Comparison of ENCODE assay signal across 28 cellular contexts in genomic region chr1:89578940-89579684, GRCh38. TPM values are rescaled to one million over a fixed set of nuclear protein-coding genes. Genes with fewer than 3 reads are reported as not detected.
DNase-seq lines count a peak whose midpoint lies in the region; ATAC-seq, FAIRE-seq and TF ChIP-seq lines count a peak whose summit lies in the region.
"Had no signal": no experiment of that assay in that cellular context is flagged by ENCODE, and none has a peak within 500 bp of the region (broad histone marks: within the 10 kb centered on the region; RNA-seq: fewer than 3 reads in every experiment).

No MANE protein-coding gene starts in this region.

- H3K36me3 ChIP-seq in GM23338 (ENCODE audit: insufficient read depth), result 0 out of 2 replicates have a peak, but pooled peaks cover 14% of the 10 kb centered on the region
- H3K36me3 ChIP-seq in OCI-LY3 (replicated peaks; ENCODE audit: low read depth, low read length), result peaks cover 14% of the 10 kb centered on the region
- H3K36me3 ChIP-seq in K562 (ENCODE audit: control insufficient read depth, insufficient read depth, low read length), result peaks cover 83% of the 10 kb centered on the region
- no peaks in the 10 kb centered on the region for H3K36me3 ChIP-seq in pancreas
- H3K36me3 ChIP-seq: breast epithelium had no signal

- TF ChIP-seq CTCF in GM23338 (conservative IDR thresholded peaks at IDR 0.05; ENCODE audit: low read depth in 2 of 2), result no peak
- no peak for TF ChIP-seq CTCF in OCI-LY3 (IDR thresholded peaks at IDR 0.05; ENCODE audit: low read depth, low read length)
- no peak for TF ChIP-seq CTCF in K562 (IDR thresholded peaks at IDR 0.05 in 2 of 3, conservative IDR thresholded peaks at IDR 0.05 in 1 of 3; ENCODE audit: insufficient read depth in 2 of 3, low read depth in 1 of 3, low read length in 3 of 3)
- no peak for TF ChIP-seq CTCF in pancreas (IDR thresholded peaks at IDR 0.05)

- TF ChIP-seq EP300 in K562 (IDR thresholded peaks at IDR 0.05; ENCODE audit: low read length), result no peak

- peak overlapping the region; percentile 24; the same call in 1 of the 2 replicates for H3K27ac Mint-ChIP-seq in GM23338
- H3K27ac Mint-ChIP-seq: natural killer cell; T-helper 2 cell treated with Interferon-gamma antibody and Interleukin-4, amounts not matched to agents 5 μg/mL and 100 μg/mL, for 36 hours had no signal

- H4K20me1 ChIP-seq in GM23338 (replicated peaks; ENCODE audit: insufficient read depth) (peaks cover 13% of the 10 kb centered on the region), OCI-LY3 (ENCODE audit: insufficient read depth, low read length) (no peaks in the 10 kb centered on the region), K562 (replicated peaks; ENCODE audit: control insufficient read depth, insufficient read depth, low read length) (no peaks in the 10 kb centered on the region)

- H3K4me3 ChIP-seq in GM23338 (no peak overlapping the region), OCI-LY3 (ENCODE audit: low read length) (peak overlapping the region; percentile 36), K562 (no peak overlapping the region), pancreas (no peak overlapping the region)
- H3K4me3 ChIP-seq: adrenal gland, breast epithelium, gastroesophageal sphincter, hepatocyte, lower lobe of right lung, Peyer's patch, tibial nerve had no signal

- POLR2A ChIA-PET in K562 (lab: Yijun Ruan, JAX), result interaction anchor here (0.6 to 3.2 kb wide), 4 partner anchors 11 to 1107 kb away, joined by 3 to 12 read pairs (median 3); no protein-coding TSS in a partner anchor

- H3K9me1 ChIP-seq in K562 (ENCODE audit: control insufficient read depth, insufficient read depth, low read length), result no peaks in the 10 kb centered on the region

- H3K4me1 ChIP-seq in GM23338 (ENCODE audit: insufficient read depth) (no peaks in the 10 kb centered on the region), OCI-LY3 (ENCODE audit: low read length) (peaks cover 18% of the 10 kb centered on the region), K562 (replicated peaks in 1 of 2; ENCODE audit: control insufficient read depth in 2 of 2, insufficient read depth in 2 of 2, low read length in 2 of 2) (no peaks in the 10 kb centered on the region), pancreas (peaks cover 16 to 21% (median 17%) of the 10 kb centered on the region in 3 donors)
- H3K4me1 ChIP-seq: adrenal gland, breast epithelium, gastroesophageal sphincter, lower lobe of right lung, Peyer's patch had no signal

- no peaks in the 10 kb centered on the region for H3F3A ChIP-seq in GM23338 (replicated peaks; ENCODE audit: low read depth)

- H3K4me1 Mint-ChIP-seq in GM23338, result peaks cover 3% of the 10 kb centered on the region; the same call in 1 of the 3 replicates
- H3K4me1 Mint-ChIP-seq: natural killer cell had no signal

- BruUV-seq in K562 (replicated peaks; lab: Mats Ljungman, UMichigan), result no TSS peak

- H2AFZ ChIP-seq in GM23338, result no peak overlapping the region
- H2AFZ ChIP-seq in OCI-LY3 (ENCODE audit: low read depth, low read length), result no peak overlapping the region
- H2AFZ ChIP-seq in K562 (ENCODE audit: low read depth, low read length), result no peak overlapping the region
- H2AFZ ChIP-seq: hepatocyte had no signal

- H3K79me2 ChIP-seq in GM23338 (replicated peaks; ENCODE audit: insufficient read depth) (peaks cover 8% of the 10 kb centered on the region; the same call in 1 of the 2 replicates), OCI-LY3 (ENCODE audit: low read length) (no peaks in the 10 kb centered on the region), K562 (ENCODE audit: control insufficient read depth, insufficient read depth, low read length) (peaks cover under 1% of the 10 kb centered on the region; the same call in 1 of the 3 replicates)
- H3K79me2 ChIP-seq: hepatocyte had no signal

- no peak overlapping the region for H3K27ac ChIP-seq in GM23338 (ENCODE audit: low read depth)
- H3K27ac ChIP-seq in OCI-LY3 (ENCODE audit: low read length), result no peak overlapping the region
- H3K27ac ChIP-seq in K562 (ENCODE audit: extremely low read depth, low read depth, low read length), result no peak overlapping the region
- H3K27ac ChIP-seq in pancreas, result peak overlapping the region in 2 of 4 donors; percentile 53
- H3K27ac ChIP-seq: adrenal gland, breast epithelium, gastroesophageal sphincter, hepatocyte, lower lobe of right lung, Peyer's patch, tibial nerve had no signal

- WGBS in K562 (ENCODE audit: insufficient coverage, low coverage, missing lambda C conversion rate), result 83% methylated on average over 2 of the region's 2 CpGs
- WGBS in pancreas, 2 donors, result 34 to 35% methylated on average over 2 of the region's 2 CpGs

- peaks cover 24% of the 10 kb centered on the region for H3K36me3 Mint-ChIP-seq in GM23338 (ENCODE audit: low read depth)
- H3K36me3 Mint-ChIP-seq: natural killer cell had no signal

- H3K27me3 Mint-ChIP-seq in GM23338 (ENCODE audit: insufficient read depth, low read depth, poor library complexity), result no peaks in the 10 kb centered on the region

- no peak overlapping the region for H3K4me2 ChIP-seq in GM23338
- H3K4me2 ChIP-seq in OCI-LY3 (ENCODE audit: low read length), result peak overlapping the region; percentile 59
- H3K4me2 ChIP-seq in K562 (ENCODE audit: insufficient read depth, low read length), result no peak overlapping the region
- H3K4me2 ChIP-seq: hepatocyte had no signal

- no peaks in the 10 kb centered on the region for H3K9me3 ChIP-seq in OCI-LY3 (ENCODE audit: insufficient read depth, low read length)
- no peaks in the 10 kb centered on the region for H3K9me3 ChIP-seq in K562 (replicated peaks; ENCODE audit: control insufficient read depth, insufficient read depth, low read depth, low read length)
- no peaks in the 10 kb centered on the region for H3K9me3 ChIP-seq in pancreas
- H3K9me3 ChIP-seq: adrenal gland, breast epithelium, gastroesophageal sphincter, lower lobe of right lung, Peyer's patch, tibial nerve had no signal

- no peak overlapping the region for H3K9ac ChIP-seq in OCI-LY3 (ENCODE audit: low read length)
- H3K9ac ChIP-seq in K562 (ENCODE audit: insufficient read depth in 1 of 2, low read depth in 2 of 2, low read length in 2 of 2), result no peak overlapping the region

- H3K9me3 Mint-ChIP-seq in GM23338, result no peaks in the 10 kb centered on the region
- H3K9me3 Mint-ChIP-seq: natural killer cell; T-helper 2 cell treated with Interferon-gamma antibody and Interleukin-4, amounts not matched to agents 5 μg/mL and 100 μg/mL, for 36 hours had no signal

- FAIRE-seq in K562 (lab: Jason Lieb, UNC) (no peak), pancreas (lab: Jason Lieb, UNC) (no peak)

- TF ChIP-seq RAD21 in K562 (CRISPR knock-in tag; conservative IDR thresholded peaks at IDR 0.05 in 1 of 2, IDR thresholded peaks at IDR 0.05 in 1 of 2), result no peak

- CTCF ChIA-PET in K562 (lab: Yijun Ruan, JAX; ENCODE audit: low intra/inter-chr PET ratio), result no interaction called here

- H3K27me3 ChIP-seq in GM23338 (ENCODE audit: insufficient read depth), result no peaks in the 10 kb centered on the region
- H3K27me3 ChIP-seq in OCI-LY3 (ENCODE audit: low read depth, low read length), result no peaks in the 10 kb centered on the region
- no peaks in the 10 kb centered on the region for H3K27me3 ChIP-seq in K562 (ENCODE audit: control insufficient read depth in 2 of 2, insufficient read depth in 2 of 2, low read length in 2 of 2)
- no peaks in the 10 kb centered on the region for H3K27me3 ChIP-seq in pancreas
- H3K27me3 ChIP-seq: adrenal gland, breast epithelium, gastroesophageal sphincter, hepatocyte, Peyer's patch, tibial nerve had no signal

- H3K4me3 Mint-ChIP-seq in GM23338, result no peak overlapping the region
- H3K4me3 Mint-ChIP-seq: natural killer cell; T-helper 2 cell treated with Interferon-gamma antibody and Interleukin-4, amounts not matched to agents 5 μg/mL and 100 μg/mL, for 36 hours had no signal

- TF ChIP-seq POLR2A in K562 (conservative IDR thresholded peaks at IDR 0.05), result no peak

- in situ Hi-C loops in K562 (cut with MboI), result loop anchor here (10.0 kb wide), 1 partner anchor 1326 kb away; no protein-coding TSS in a partner anchor

- ATAC-seq in GM23338 (no peak), K562 (no peak), pancreas (peak; percentile 55 to 81 (median 76)), GM18870 (IDR thresholded peaks at IDR 0.05; ENCODE audit: unreplicated experiment) (no peak)
- ATAC-seq: gastroesophageal sphincter, lower lobe of right lung, natural killer cell had no signal

- H3K9me2 ChIP-seq in GM23338 (ENCODE audit: insufficient read depth), result no peaks in the 10 kb centered on the region

- no peak for DNase-seq in GM23338 (ENCODE audit: low spot score)
- no peak for DNase-seq in K562 (ENCODE audit: extremely low read depth in 1 of 4, low spot score in 3 of 4)
- DNase-seq in pancreas, result no peak
- no peak for DNase-seq in pons (ENCODE audit: low spot score)
- no peak for DNase-seq in activated gamma-delta T cell treated with Interleukin-2 at 50 U/mL for 16 hours
- DNase-seq: activated CD4-positive, alpha-beta T cell treated with anti-CD3 and anti-CD28 coated beads for 1 hour; activated naive CD4-positive, alpha-beta T cell; activated T-cell treated with anti-CD3 and anti-CD28 coated beads, Interleukin-2, amount 50 U/mL, for 1 hour; adrenal gland; C1 segment of cervical spinal cord; KBM-7; lower lobe of right lung; natural killer cell; NCI-H1105 treated with DMSO at 0.1 percent for 48 hours; NCI-H2029; NCI-H524 treated with DMSO at 0.1 percent for 48 hours; NK-92 treated with Interleukin-12 subunit alpha and Interleukin-12 subunit beta, amount 100 ng/mL, for 24 hours; occipital lobe; Peyer's patch; SHP77; stimulated activated CD4-positive, alpha-beta T cell treated with anti-CD3 and anti-CD28 coated beads, Interleukin-4, amount 100 ng/mL, for 1 hour had no signal

- intact Hi-C loops in K562 (cut with micrococcal nuclease) (no loop called here), pancreas (cut with DNase I) (no loop called here)

RNA-seq across cellular contexts. Expression of gene LRRC8C, which starts 53.8 kb away (rescaled TPM):
- total RNA-seq in GM23338 (2014; rRNA removed; shearing (Covaris generic)), result 2.6 and 3.9 TPM in 2 replicates
- polyA plus RNA-seq in GM23338 (2016; fragmentation: Nextera tagmentation; extraction: Ambion mirVana), result 0.78 and 0.89 TPM in 2 replicates
- total RNA-seq in K562 (2011; cell fraction: chromatin; rRNA removed; ENCODE audit: low replicate concordance), result 10.5 and 20.3 TPM in 2 replicates
- 9.2 and 9.7 TPM in 2 replicates for total RNA-seq in K562 (2011; cell fraction: nucleolus; rRNA removed)
- 16.8 and 27.9 TPM in 2 replicates for total RNA-seq in K562 (2011; cell fraction: nucleoplasm; rRNA removed)
- 3.3 and 3.7 TPM in 2 replicates for total RNA-seq in K562 (2014; rRNA removed)
- 4.5 and 5.5 TPM in 2 replicates for total RNA-seq in K562 (2014; rRNA removed; fragmentation: Illumina TruSeq; extraction: Trizol)
- total RNA-seq in K562 (2015; rRNA removed; fragmentation: Illumina TruSeq; extraction: Trizol), result 5.2 TPM in 2 replicates
- 4.9 and 5.0 TPM in 2 replicates for total RNA-seq in K562 (2021)
- 12.5 and 14.7 TPM in 2 replicates for polyA plus RNA-seq in K562 (2011; rRNA removed)
- polyA plus RNA-seq in K562 (2011; cell fraction: cytosol; rRNA removed), result 4.0 and 9.3 TPM in 2 replicates
- polyA plus RNA-seq in K562 (2011; cell fraction: nucleus; rRNA removed), result 4.5 and 9.3 TPM in 2 replicates
- polyA plus RNA-seq in K562 (2012), result 4.2 and 4.9 TPM in 2 replicates
- 4.5 and 5.3 TPM in 2 replicates for polyA plus RNA-seq in K562 (2014; fragmentation: Illumina TruSeq; extraction: Trizol)
- 1 to 10 TPM in 1 of 2 experiments, under 1 TPM in 1; 1.00 to 1.3 TPM for polyA plus RNA-seq in K562 (2014; fragmentation: Nextera tagmentation; extraction: Ambion mirVana)
- polyA plus RNA-seq in K562 (2014; rRNA removed), result 3.0 and 3.2 TPM in 2 replicates
- polyA minus RNA-seq in K562 (2011; rRNA and poly(A)+ RNA removed), result 17.7 and 29.5 TPM in 2 replicates
- 6.7 and 8.6 TPM in 2 replicates for polyA minus RNA-seq in K562 (2011; cell fraction: cytosol; rRNA and poly(A)+ RNA removed)
- polyA minus RNA-seq in K562 (2011; cell fraction: nucleus; rRNA and poly(A)+ RNA removed), result 4.0 and 11.3 TPM in 2 replicates
- total RNA-seq in pancreas, result 1 to 10 TPM in 4 of 6 donors, under 1 TPM in 2; 0.63 to 3.5 (median 1.1) TPM
- 1 to 10 TPM in 1 of 2 donors, under 1 TPM in 1; 0.68 to 1.5 TPM for polyA plus RNA-seq in pancreas

RNA-seq across cellular contexts. Expression of gene LRRC8B, which starts 54.5 kb away (rescaled TPM):
- 26.5 and 37.6 TPM in 2 replicates for total RNA-seq in GM23338 (2014; rRNA removed; shearing (Covaris generic))
- 7.5 and 9.0 TPM in 2 replicates for polyA plus RNA-seq in GM23338 (2016; fragmentation: Nextera tagmentation; extraction: Ambion mirVana)
- 81.4 and 138 TPM in 2 replicates for total RNA-seq in K562 (2011; cell fraction: chromatin; rRNA removed; ENCODE audit: low replicate concordance)
- 30.5 and 31.5 TPM in 2 replicates for total RNA-seq in K562 (2011; cell fraction: nucleolus; rRNA removed)
- total RNA-seq in K562 (2011; cell fraction: nucleoplasm; rRNA removed), result 59.8 and 105 TPM in 2 replicates
- 9.2 and 9.7 TPM in 2 replicates for total RNA-seq in K562 (2014; rRNA removed)
- 17.1 and 21.9 TPM in 2 replicates for total RNA-seq in K562 (2014; rRNA removed; fragmentation: Illumina TruSeq; extraction: Trizol)
- total RNA-seq in K562 (2015; rRNA removed; fragmentation: Illumina TruSeq; extraction: Trizol), result 13.5 and 14.4 TPM in 2 replicates
- total RNA-seq in K562 (2021), result 20.3 and 25.7 TPM in 2 replicates
- polyA plus RNA-seq in K562 (2011; rRNA removed), result 42.3 and 43.7 TPM in 2 replicates
- 41.1 and 45.8 TPM in 2 replicates for polyA plus RNA-seq in K562 (2011; cell fraction: cytosol; rRNA removed)
- polyA plus RNA-seq in K562 (2011; cell fraction: nucleus; rRNA removed), result 32.4 and 41.6 TPM in 2 replicates
- polyA plus RNA-seq in K562 (2012), result 9.3 and 9.9 TPM in 2 replicates
- 15.8 and 16.0 TPM in 2 replicates for polyA plus RNA-seq in K562 (2014; fragmentation: Illumina TruSeq; extraction: Trizol)
- 1 to 10 TPM; 4.3 to 5.7 TPM for polyA plus RNA-seq in K562 (2014; fragmentation: Nextera tagmentation; extraction: Ambion mirVana)
- 10.5 and 12.3 TPM in 2 replicates for polyA plus RNA-seq in K562 (2014; rRNA removed)
- 79.3 and 80.5 TPM in 2 replicates for polyA minus RNA-seq in K562 (2011; rRNA and poly(A)+ RNA removed)
- polyA minus RNA-seq in K562 (2011; cell fraction: cytosol; rRNA and poly(A)+ RNA removed), result 32.1 and 35.7 TPM in 2 replicates
- polyA minus RNA-seq in K562 (2011; cell fraction: nucleus; rRNA and poly(A)+ RNA removed), result 33.3 and 46.1 TPM in 2 replicates
- total RNA-seq in pancreas, result 10 to 100 TPM in 2 of 6 donors, 1 to 10 TPM in 4; 5.9 to 14.2 (median 8.3) TPM
- 1 to 10 TPM; 1.7 to 3.1 TPM for polyA plus RNA-seq in pancreas

Comparison
In these comparisons a context has a peak if more than half of its experiments do, and no peak if none do; other contexts are left out.
1. ATAC-seq: peak in pancreas (4 of 4); none in GM23338 (single experiment), K562 (single experiment) and GM18870 (single experiment).